1 cellular context compared by ENCODE assay signal in genomic region chr19:7905859-7906258, GRCh38.
TF ChIP-seq lines count a peak whose summit lies in the region.

No MANE protein-coding gene starts in this region.

TF ChIP-seq in HepG2, 621 proteins besides CTCF, POLR2A, EP300 and RAD21:
- no peak for TF ChIP-seq NFIB (CRISPR knock-in tag; IDR thresholded peaks at IDR 0.05; ENCODE audit: borderline replicate concordance)
- no peak for TF ChIP-seq ZNF282 (IDR thresholded peaks at IDR 0.05; ENCODE audit: partially characterized antibody)
- TF ChIP-seq ZNF777 (CRISPR knock-in tag; IDR thresholded peaks at IDR 0.05) = no peak
- TF ChIP-seq TRAFD1 (CRISPR knock-in tag; IDR thresholded peaks at IDR 0.05; ENCODE audit: borderline replicate concordance) = no peak
- TF ChIP-seq GATA4 (IDR thresholded peaks at IDR 0.05; ENCODE audit: borderline replicate concordance, low read depth) = no peak
- no peak for TF ChIP-seq KDM1A (CRISPR knock-in tag; IDR thresholded peaks at IDR 0.05)
- no peak for TF ChIP-seq SNAPC2 (CRISPR knock-in tag; IDR thresholded peaks at IDR 0.05)
- TF ChIP-seq SATB2 (CRISPR knock-in tag; IDR thresholded peaks at IDR 0.05) = no peak
- TF ChIP-seq MAF1 (CRISPR knock-in tag; IDR thresholded peaks at IDR 0.05; ENCODE audit: borderline replicate concordance) = no peak
- TF ChIP-seq KLF16 (CRISPR knock-in tag; IDR thresholded peaks at IDR 0.05) = no peak
- TF ChIP-seq TIGD3 (CRISPR knock-in tag; IDR thresholded peaks at IDR 0.05; ENCODE audit: borderline replicate concordance) = no peak
- no peak for TF ChIP-seq RBFOX2 (IDR thresholded peaks at IDR 0.05; ENCODE audit: low read depth, low read length)
- TF ChIP-seq ZNF775 (CRISPR knock-in tag; IDR thresholded peaks at IDR 0.05; ENCODE audit: borderline replicate concordance) = no peak
- no peak for TF ChIP-seq SP2 (CRISPR knock-in tag; IDR thresholded peaks at IDR 0.05)
- no peak for TF ChIP-seq AGO2 (optimal IDR thresholded peaks at IDR 0.05; ENCODE audit: low read depth, low read length)
- no peak for TF ChIP-seq ZNF354B (CRISPR knock-in tag; IDR thresholded peaks at IDR 0.05)
- TF ChIP-seq, protein P1, sequence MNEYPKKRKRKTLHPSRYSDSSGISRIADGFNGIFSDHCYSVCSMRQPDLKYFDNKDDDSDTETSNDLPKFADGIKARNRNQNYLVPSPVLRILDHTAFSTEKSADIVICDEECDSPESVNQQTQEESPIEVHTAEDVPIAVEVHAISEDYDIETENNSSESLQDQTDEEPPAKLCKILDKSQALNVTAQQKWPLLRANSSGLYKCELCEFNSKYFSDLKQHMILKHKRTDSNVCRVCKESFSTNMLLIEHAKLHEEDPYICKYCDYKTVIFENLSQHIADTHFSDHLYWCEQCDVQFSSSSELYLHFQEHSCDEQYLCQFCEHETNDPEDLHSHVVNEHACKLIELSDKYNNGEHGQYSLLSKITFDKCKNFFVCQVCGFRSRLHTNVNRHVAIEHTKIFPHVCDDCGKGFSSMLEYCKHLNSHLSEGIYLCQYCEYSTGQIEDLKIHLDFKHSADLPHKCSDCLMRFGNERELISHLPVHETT (CRISPR knock-in tag; conservative IDR thresholded peaks at IDR 0.05) = no peak
- TF ChIP-seq, protein P2, sequence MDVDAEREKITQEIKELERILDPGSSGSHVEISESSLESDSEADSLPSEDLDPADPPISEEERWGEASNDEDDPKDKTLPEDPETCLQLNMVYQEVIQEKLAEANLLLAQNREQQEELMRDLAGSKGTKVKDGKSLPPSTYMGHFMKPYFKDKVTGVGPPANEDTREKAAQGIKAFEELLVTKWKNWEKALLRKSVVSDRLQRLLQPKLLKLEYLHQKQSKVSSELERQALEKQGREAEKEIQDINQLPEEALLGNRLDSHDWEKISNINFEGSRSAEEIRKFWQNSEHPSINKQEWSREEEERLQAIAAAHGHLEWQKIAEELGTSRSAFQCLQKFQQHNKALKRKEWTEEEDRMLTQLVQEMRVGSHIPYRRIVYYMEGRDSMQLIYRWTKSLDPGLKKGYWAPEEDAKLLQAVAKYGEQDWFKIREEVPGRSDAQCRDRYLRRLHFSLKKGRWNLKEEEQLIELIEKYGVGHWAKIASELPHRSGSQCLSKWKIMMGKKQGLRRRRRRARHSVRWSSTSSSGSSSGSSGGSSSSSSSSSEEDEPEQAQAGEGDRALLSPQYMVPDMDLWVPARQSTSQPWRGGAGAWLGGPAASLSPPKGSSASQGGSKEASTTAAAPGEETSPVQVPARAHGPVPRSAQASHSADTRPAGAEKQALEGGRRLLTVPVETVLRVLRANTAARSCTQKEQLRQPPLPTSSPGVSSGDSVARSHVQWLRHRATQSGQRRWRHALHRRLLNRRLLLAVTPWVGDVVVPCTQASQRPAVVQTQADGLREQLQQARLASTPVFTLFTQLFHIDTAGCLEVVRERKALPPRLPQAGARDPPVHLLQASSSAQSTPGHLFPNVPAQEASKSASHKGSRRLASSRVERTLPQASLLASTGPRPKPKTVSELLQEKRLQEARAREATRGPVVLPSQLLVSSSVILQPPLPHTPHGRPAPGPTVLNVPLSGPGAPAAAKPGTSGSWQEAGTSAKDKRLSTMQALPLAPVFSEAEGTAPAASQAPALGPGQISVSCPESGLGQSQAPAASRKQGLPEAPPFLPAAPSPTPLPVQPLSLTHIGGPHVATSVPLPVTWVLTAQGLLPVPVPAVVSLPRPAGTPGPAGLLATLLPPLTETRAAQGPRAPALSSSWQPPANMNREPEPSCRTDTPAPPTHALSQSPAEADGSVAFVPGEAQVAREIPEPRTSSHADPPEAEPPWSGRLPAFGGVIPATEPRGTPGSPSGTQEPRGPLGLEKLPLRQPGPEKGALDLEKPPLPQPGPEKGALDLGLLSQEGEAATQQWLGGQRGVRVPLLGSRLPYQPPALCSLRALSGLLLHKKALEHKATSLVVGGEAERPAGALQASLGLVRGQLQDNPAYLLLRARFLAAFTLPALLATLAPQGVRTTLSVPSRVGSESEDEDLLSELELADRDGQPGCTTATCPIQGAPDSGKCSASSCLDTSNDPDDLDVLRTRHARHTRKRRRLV (CRISPR knock-in tag; IDR thresholded peaks at IDR 0.05) = no peak
- TF ChIP-seq KDM5A (IDR thresholded peaks at IDR 0.05; ENCODE audit: borderline replicate concordance, low read length) = no peak
- TF ChIP-seq SMARCC2 (IDR thresholded peaks at IDR 0.05) = no peak
